16 cellular contexts compared by ENCODE assay signal in the genomic region with DNA sequence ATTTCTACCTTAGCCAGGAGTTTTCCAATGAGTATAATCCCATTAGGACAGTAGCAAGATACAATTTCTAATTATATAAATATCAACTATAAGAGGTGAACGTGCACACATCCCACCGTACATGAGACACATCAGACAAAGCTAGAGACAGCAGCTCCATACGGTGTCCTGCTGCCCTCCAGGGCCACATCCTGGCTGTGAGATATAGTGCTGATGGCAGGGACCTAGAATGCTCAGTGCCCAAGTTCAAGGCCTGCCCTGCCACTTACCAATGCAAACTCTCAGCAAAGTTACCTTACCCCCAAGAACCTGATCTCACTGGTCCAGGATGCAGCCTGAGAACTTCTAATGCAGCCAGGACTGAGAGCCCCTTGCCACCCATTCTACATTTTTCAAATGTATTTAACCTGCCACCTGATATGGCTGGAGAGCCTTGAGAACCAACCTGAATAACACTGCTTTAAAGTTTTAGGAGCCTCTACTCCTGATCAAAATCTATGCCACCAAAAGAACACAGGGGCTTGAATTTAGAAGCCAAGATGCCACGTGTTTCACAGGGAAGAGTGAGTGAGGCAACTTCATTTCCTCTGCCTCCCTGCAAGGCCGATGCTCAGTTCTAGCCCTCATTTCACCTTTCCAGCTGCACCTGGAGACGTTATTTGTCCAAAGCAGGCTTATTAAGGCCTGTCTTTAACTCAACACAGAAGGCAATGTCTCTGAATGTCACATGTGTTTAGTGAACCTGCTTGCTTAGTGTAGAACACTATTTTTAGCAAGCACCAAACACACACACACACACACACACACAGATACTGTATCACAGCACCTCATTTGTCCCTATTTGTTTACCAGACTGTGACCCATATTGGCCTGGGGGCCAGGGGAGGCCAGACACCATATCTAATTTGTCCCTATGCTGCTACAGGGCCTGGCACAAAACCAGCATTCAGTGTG. TPM values are rescaled to one million over a fixed set of nuclear protein-coding genes. Genes with fewer than 3 reads are reported as not detected.
DNase-seq lines count a peak whose midpoint lies in the region; ATAC-seq and TF ChIP-seq lines count a peak whose summit lies in the region.
"Had no signal": no experiment of that assay in that cellular context is flagged by ENCODE, and none has a peak within 500 bp of the region (broad histone marks: within the 10 kb centered on the region; RNA-seq: fewer than 3 reads in every experiment).

No MANE protein-coding gene starts in this region.

- TF ChIP-seq POLR2A in suprapubic skin (IDR thresholded peaks at IDR 0.05): no peak

- H3K9ac ChIP-seq in skeletal muscle tissue (ENCODE audit: low read depth in 1 of 3, low read length in 3 of 3): peak overlapping the region; percentile 47 to 48 (median 47)

- ATAC-seq in activated T-helper 17 cell treated with anti-CD3 and anti-CD28 coated beads, Interleukin-2, amount 50 U/mL, for 72 hours (replicated peaks): no peak
- ATAC-seq in GM18873 (IDR thresholded peaks at IDR 0.05; ENCODE audit: low FRiP score, unreplicated experiment): no peak
- ATAC-seq: HCT116, left lobe of liver, SK-N-SH treated with all-trans-retinoic acid at 6 μM for 48 hours had no signal

- peaks cover 74% of the 10 kb centered on the region for H3K36me3 Mint-ChIP-seq in activated T-helper 17 cell treated with anti-CD3 and anti-CD28 coated beads, Interleukin-2, amount 50 U/mL, for 72 hours (ENCODE audit: low read depth)

- H3K4me1 ChIP-seq in skeletal muscle tissue (ENCODE audit: control insufficient read depth in 3 of 3, insufficient read depth in 3 of 3, low read length in 3 of 3) (peaks cover 39 to 52% (median 39%) of the 10 kb centered on the region in 3 donors), suprapubic skin (peaks cover 34% of the 10 kb centered on the region)

- no peaks in the 10 kb centered on the region for H3K9me3 Mint-ChIP-seq in activated T-helper 17 cell treated with anti-CD3 and anti-CD28 coated beads, Interleukin-2, amount 50 U/mL, for 72 hours

- 75% methylated on average over 6 of the region's 6 CpGs for WGBS in suprapubic skin

- peaks cover 64% of the 10 kb centered on the region for H3K4me1 Mint-ChIP-seq in activated T-helper 17 cell treated with anti-CD3 and anti-CD28 coated beads, Interleukin-2, amount 50 U/mL, for 72 hours

- H3K4me3 ChIP-seq in skeletal muscle tissue (ENCODE audit: low read length in 3 of 3) (no peak overlapping the region), suprapubic skin (no peak overlapping the region)
- H3K4me3 ChIP-seq: ovary, transverse colon had no signal

- TF ChIP-seq EP300 in suprapubic skin (IDR thresholded peaks at IDR 0.05): no peak

- H3K27ac ChIP-seq in skeletal muscle tissue (ENCODE audit: low read depth, low read length): peak overlapping the region; percentile 74
- H3K27ac ChIP-seq in suprapubic skin: no peak overlapping the region
- H3K27ac ChIP-seq: ovary had no signal

- H3K4me3 Mint-ChIP-seq in activated T-helper 17 cell treated with anti-CD3 and anti-CD28 coated beads, Interleukin-2, amount 50 U/mL, for 72 hours: peak overlapping the region; percentile 97

- TF ChIP-seq CTCF in suprapubic skin (IDR thresholded peaks at IDR 0.05): no peak

- DNase-seq in activated effector memory CD4-positive, alpha-beta T cell treated with anti-CD3 and anti-CD28 coated beads, Interleukin-2, amount 50 U/mL, for 16 hours: peak; percentile 65
- no peak for DNase-seq in activated effector memory CD4-positive, alpha-beta T cell treated with Interleukin-2 at 50 U/mL for 16 hours
- DNase-seq in NCI-H2081 treated with DMSO at 0.1 percent for 48 hours (lab: John Stamatoyannopoulos, UW) (peak; percentile 99), HUDEP-2 (lab: John Stamatoyannopoulos, UW; ENCODE audit: unreplicated experiment in 76 of 76) (no peak), suprapubic skin (ENCODE audit: low spot score in 2 of 2) (no peak)
- DNase-seq: activated CD8-positive, alpha-beta memory T cell treated with anti-CD3 and anti-CD28 coated beads, Interleukin-2, amount 50 U/mL, for 48 hours; foreskin melanocyte; NCI-H226; ovary; transverse colon had no signal

- no peaks in the 10 kb centered on the region for H3K27me3 Mint-ChIP-seq in activated T-helper 17 cell treated with anti-CD3 and anti-CD28 coated beads, Interleukin-2, amount 50 U/mL, for 72 hours

- H3K27me3 ChIP-seq in skeletal muscle tissue (ENCODE audit: control insufficient read depth in 3 of 3, insufficient read depth in 3 of 3, low read length in 3 of 3): no peaks in the 10 kb centered on the region
- no peaks in the 10 kb centered on the region for H3K27me3 ChIP-seq in suprapubic skin
- H3K27me3 ChIP-seq: ovary, transverse colon had no signal

- peaks cover 0 to 5% (median 4%) of the 10 kb centered on the region in 3 donors for H3K36me3 ChIP-seq in skeletal muscle tissue (ENCODE audit: control insufficient read depth in 3 of 3, insufficient read depth in 3 of 3, low read length in 3 of 3)
- no peaks in the 10 kb centered on the region for H3K36me3 ChIP-seq in suprapubic skin
- H3K36me3 ChIP-seq: ovary, transverse colon had no signal

- H3K9me3 ChIP-seq in skeletal muscle tissue (ENCODE audit: control insufficient read depth in 3 of 3, low read length in 3 of 3): no peaks in the 10 kb centered on the region
- H3K9me3 ChIP-seq in suprapubic skin: no peaks in the 10 kb centered on the region
- H3K9me3 ChIP-seq: ovary, transverse colon had no signal

- peak overlapping the region; percentile 39 for H3K27ac Mint-ChIP-seq in activated T-helper 17 cell treated with anti-CD3 and anti-CD28 coated beads, Interleukin-2, amount 50 U/mL, for 72 hours

RNA-seq across cellular contexts. Expression of a gene that starts 6.1 kb away (rescaled TPM):
- 10 to 100 TPM; 29.4 to 41.1 TPM for total RNA-seq in activated T-helper 17 cell treated with anti-CD3 and anti-CD28 coated beads, Interleukin-2, amount 50 U/mL, for 72 hours
- total RNA-seq in skeletal muscle tissue (3.1 TPM), suprapubic skin (10 to 100 TPM in 2 of 4 donors, 1 to 10 TPM in 2; 5.4 to 15.7 (median 8.4) TPM)

Comparison
In these comparisons a context has a peak if more than half of its experiments do, and no peak if none do; other contexts are left out.
1. DNase-seq: peak in activated effector memory CD4-positive, alpha-beta T cell treated with anti-CD3 and anti-CD28 coated beads, Interleukin-2, amount 50 U/mL, for 16 hours (single experiment) and NCI-H2081 treated with DMSO at 0.1 percent for 48 hours (single experiment); none in activated effector memory CD4-positive, alpha-beta T cell treated with Interleukin-2 at 50 U/mL for 16 hours (single experiment), HUDEP-2 (0 of 76) and suprapubic skin (0 of 2).